13 cellular contexts compared by ENCODE assay signal in genomic region chr2:189297446-189297845, GRCh38.
DNase-seq lines count a peak whose midpoint lies in the region; ATAC-seq and TF ChIP-seq lines count a peak whose summit lies in the region.
"Had no signal": no experiment of that assay in that cellular context is flagged by ENCODE, and none has a peak within 500 bp of the region (broad histone marks: within the 10 kb centered on the region; RNA-seq: fewer than 3 reads in every experiment).

No MANE protein-coding gene starts in this region.

- H3K27ac ChIP-seq in colonic mucosa, result no peak overlapping the region
- H3K27ac ChIP-seq: esophagus squamous epithelium, sigmoid colon had no signal

- H3K27me3 ChIP-seq in colonic mucosa, result no peaks in the 10 kb centered on the region
- H3K27me3 ChIP-seq: esophagus squamous epithelium, sigmoid colon had no signal

- H3K9me3 ChIP-seq in colonic mucosa, result no peaks in the 10 kb centered on the region
- H3K9me3 ChIP-seq: esophagus squamous epithelium, sigmoid colon had no signal

- H3K9ac ChIP-seq in colonic mucosa (ENCODE audit: low read depth in 2 of 2, low read length in 2 of 2), result no peak overlapping the region

- ATAC-seq in HG03460 (IDR thresholded peaks at IDR 0.05; ENCODE audit: unreplicated experiment), result no peak

- intact Hi-C loops in colonic mucosa (cut with DNase I), result no loop called here

- H3K36me3 ChIP-seq in colonic mucosa, result no peaks in the 10 kb centered on the region
- H3K36me3 ChIP-seq: esophagus squamous epithelium, sigmoid colon had no signal

- H3K4me1 ChIP-seq in colonic mucosa, result no peaks in the 10 kb centered on the region
- H3K4me1 ChIP-seq: esophagus squamous epithelium, sigmoid colon had no signal

- H3K4me3 ChIP-seq in cardiac fibroblast (replicated peaks in 1 of 2; ENCODE audit: low read depth in 2 of 2, low read length in 2 of 2) (no peak overlapping the region), colonic mucosa (no peak overlapping the region)
- H3K4me3 ChIP-seq: esophagus squamous epithelium, lung, sigmoid colon had no signal

- TF ChIP-seq CTCF in cardiac fibroblast (IDR thresholded peaks at IDR 0.05; ENCODE audit: low read depth, low read length), result no peak
- TF ChIP-seq CTCF in colonic mucosa (IDR thresholded peaks at IDR 0.05), result no peak

- DNase-seq in ELR (ENCODE audit: low read depth), result peak; percentile 63
- DNase-seq in NCI-H226, result peak; percentile 65
- peak; percentile 70 to 78 for DNase-seq in cardiac fibroblast (ENCODE audit: low read depth in 2 of 2)
- DNase-seq in renal cortical epithelial cell (ENCODE audit: low read depth), result peak; percentile 79
- DNase-seq in cerebellar cortex (ENCODE audit: low spot score), result no peak
- no peak for DNase-seq in colonic mucosa
- DNase-seq: esophagus squamous epithelium, NCI-H1436, NCI-H510A, OCI-M1, sigmoid colon had no signal

Comparison
In these comparisons a context has a peak if more than half of its experiments do, and no peak if none do; other contexts are left out.
1. DNase-seq: peak in ELR (single experiment), NCI-H226 (single experiment), cardiac fibroblast (2 of 2) and renal cortical epithelial cell (single experiment); none in cerebellar cortex (single experiment) and colonic mucosa (single experiment).